In the genomic region with DNA sequence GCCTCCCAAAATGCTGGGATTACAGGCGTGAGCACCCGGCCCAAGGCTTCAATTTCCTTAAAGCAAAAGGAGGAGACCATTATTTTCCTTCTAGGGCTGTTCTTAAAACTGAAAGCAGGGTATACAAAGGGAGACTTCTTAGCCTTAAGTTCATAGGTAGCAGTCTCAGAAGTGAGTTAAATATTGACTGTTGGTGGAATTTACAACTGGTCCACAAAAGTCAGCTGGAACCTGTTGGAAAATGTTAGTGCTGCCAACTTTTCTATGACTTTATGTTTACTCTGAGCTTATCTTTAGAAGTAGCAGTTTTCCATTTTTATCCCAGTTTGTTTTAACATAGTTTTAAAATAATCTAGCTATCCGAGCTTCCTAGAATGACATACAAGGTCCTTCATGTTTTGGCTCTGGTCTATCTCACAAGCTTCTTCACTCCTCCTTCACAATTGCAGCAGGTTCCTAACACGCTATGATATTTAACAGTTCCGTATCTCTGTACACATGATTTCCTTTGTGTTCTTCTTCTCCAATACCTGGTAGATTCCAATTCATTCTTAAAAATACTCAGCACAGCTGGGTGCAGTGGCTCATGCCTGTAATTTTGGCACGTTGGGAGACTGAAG, we compare ENCODE assay signal across 21 cellular contexts. TPM values are rescaled to one million over a fixed set of nuclear protein-coding genes. Genes with fewer than 3 reads are reported as not detected.
DNase-seq lines count a peak whose midpoint lies in the region; ATAC-seq, FAIRE-seq and TF ChIP-seq lines count a peak whose summit lies in the region.
"Had no signal": no experiment of that assay in that cellular context is flagged by ENCODE, and none has a peak within 500 bp of the region (broad histone marks: within the 10 kb centered on the region; RNA-seq: fewer than 3 reads in every experiment).

No MANE protein-coding gene starts in this region.

- intact Hi-C loops in left lung (cut with DNase I), result no loop called here

- peak; percentile 80 for FAIRE-seq in endometrium (lab: Jason Lieb, UNC)
- no peak for FAIRE-seq in GM19239 (lab: Jason Lieb, UNC)
- FAIRE-seq: A204.1, GM12878, GM18507 had no signal

- no peak for TF ChIP-seq CTCF in C4-2B (conservative IDR thresholded peaks at IDR 0.05)
- no peak for TF ChIP-seq CTCF in left lung (IDR thresholded peaks at IDR 0.05)
- no peak for TF ChIP-seq CTCF in coronary artery (IDR thresholded peaks at IDR 0.05)

- no peaks in the 10 kb centered on the region for H3K36me3 ChIP-seq in left lung
- H3K36me3 ChIP-seq: MG63 had no signal

- H3K4me1 ChIP-seq in left lung, result no peaks in the 10 kb centered on the region

- H3K27ac ChIP-seq in C4-2B (peak overlapping the region; percentile 75), left lung (no peak overlapping the region), coronary artery (no peak overlapping the region)
- H3K27ac ChIP-seq: KMS-11, PC-9 had no signal

- H3K27me3 ChIP-seq in left lung, result no peaks in the 10 kb centered on the region
- H3K27me3 ChIP-seq: MG63 had no signal

- H3K4me3 ChIP-seq in left lung (no peak overlapping the region), coronary artery (no peak overlapping the region)
- H3K4me3 ChIP-seq: GM12878, MG63, PC-9 had no signal

- H3K9me3 ChIP-seq in left lung, result no peaks in the 10 kb centered on the region
- H3K9me3 ChIP-seq: MG63 had no signal

- ATAC-seq in left lung, result peak; percentile 83
- ATAC-seq: GM12878 had no signal

- DNase-seq in left lung, result no peak
- peak; percentile 11 for DNase-seq in renal cortical epithelial cell (ENCODE audit: low read depth)
- DNase-seq in GM19239 (ENCODE audit: insufficient read length, low spot score), result no peak
- no peak for DNase-seq in NCI-H345 treated with DMSO at 0.1 percent for 48 hours (lab: John Stamatoyannopoulos, UW; ENCODE audit: unreplicated experiment)
- no peak for DNase-seq in coronary artery (ENCODE audit: low spot score)
- DNase-seq in activated CD4-positive, alpha-beta T cell treated with anti-CD3 and anti-CD28 coated beads, Interleukin-2, amount 50 U/mL, for 1 hour, result no peak
- DNase-seq: Calu3, DMS79, H9, MG63, NCI-H1092 treated with DMSO at 0.1 percent for 48 hours, NCI-H1694 treated with DMSO at 0.1 percent for 48 hours, NCI-H446, PC-9 had no signal

RNA-seq across cellular contexts. Expression of gene SLC26A3, which starts 3.3 kb away (rescaled TPM):
- total RNA-seq in left lung (not detected), renal cortical epithelial cell (not detected in 2 replicates)
- total RNA-seq: Calu3, G401, H9, PC-9 had no signal

RNA-seq across cellular contexts. Expression of gene CBLL1, which starts 55.8 kb away (rescaled TPM):
- total RNA-seq in left lung (10 to 100 TPM; 17.2 to 21.5 TPM), renal cortical epithelial cell (26.6 and 29.2 TPM in 2 replicates)
